In the genomic region with DNA sequence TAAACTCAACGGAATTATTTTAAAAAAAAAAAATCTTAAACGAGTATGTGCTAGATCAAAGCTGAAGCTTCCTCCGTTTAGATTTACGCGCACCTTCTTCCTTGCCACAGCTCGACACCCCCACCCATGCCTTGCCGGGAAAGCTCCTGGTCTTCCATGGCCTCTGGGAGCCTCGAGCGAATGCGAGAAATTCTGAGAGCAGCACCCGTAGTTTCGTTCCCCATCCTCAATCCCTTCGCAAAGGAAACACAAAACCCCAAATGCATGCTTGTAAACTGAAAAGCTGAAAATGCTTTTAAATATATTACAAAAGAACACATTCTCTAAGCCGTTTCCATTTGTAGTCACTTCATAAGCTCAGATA, we compare ENCODE assay signal across 10 cellular contexts. TPM values are rescaled to one million over a fixed set of nuclear protein-coding genes. Genes with fewer than 3 reads are reported as not detected.
DNase-seq lines count a peak whose midpoint lies in the region; ATAC-seq, FAIRE-seq and TF ChIP-seq lines count a peak whose summit lies in the region.
"Had no signal": no experiment of that assay in that cellular context is flagged by ENCODE, and none has a peak within 500 bp of the region (broad histone marks: within the 10 kb centered on the region; RNA-seq: fewer than 3 reads in every experiment).

No MANE protein-coding gene starts in this region.

- RAD21 ChIA-PET in HCT116 (lab: Charles Lee; ENCODE audit: low non-redundant PET in 1 of 2, low total read pairs in 2 of 2, uncharacterized antibody in 2 of 2, unreplicated experiment in 2 of 2): no interaction called here

- DNase-seq in HCT116 (ENCODE audit: low read depth, low spot score) (no peak), astrocyte (ENCODE audit: low read depth) (no peak), glutamatergic neuron (peak; percentile 30), trophoblast cell (peak in 1 of 2 donors; percentile 15), GM19239 (ENCODE audit: insufficient read length, low spot score) (no peak), GM12891 (ENCODE audit: insufficient read length, low spot score) (no peak), NCI-H1930 (lab: John Stamatoyannopoulos, UW) (no peak)
- DNase-seq: caudate nucleus had no signal

- no peak overlapping the region for H2AFZ ChIP-seq in HCT116 (ENCODE audit: low read depth, low read length, poor library complexity, severe bottlenecking)
- H2AFZ ChIP-seq in astrocyte (ENCODE audit: low read depth, low read length): peak overlapping the region; percentile 88
- H2AFZ ChIP-seq in trophoblast cell (ENCODE audit: insufficient read depth, low read length, poor library complexity): no peak overlapping the region

- H3K23ac ChIP-seq in trophoblast cell (ENCODE audit: low read length): no peak overlapping the region

- WGBS in trophoblast cell (ENCODE audit: extremely low coverage, insufficient coverage, insufficient read length): no CpG with 5 or more reads among the region's 14 CpGs

- TF ChIP-seq CTCF in HCT116 (IDR thresholded peaks at IDR 0.05 in 2 of 3, conservative IDR thresholded peaks at IDR 0.05 in 1 of 3; ENCODE audit: borderline replicate concordance in 1 of 3, insufficient read depth in 1 of 3, low read depth in 2 of 3, low read length in 2 of 3) (no peak), astrocyte (IDR thresholded peaks at IDR 0.05; ENCODE audit: insufficient read depth, low read depth, low read length) (no peak), glutamatergic neuron (IDR thresholded peaks at IDR 0.05; ENCODE audit: partially characterized antibody, unreplicated experiment) (no peak)

- CTCF ChIA-PET in HCT116 (lab: Charles Lee): no interaction called here

- H3K27ac Mint-ChIP-seq in astrocyte (ENCODE audit: unreplicated experiment) (no peak overlapping the region), glutamatergic neuron (ENCODE audit: unreplicated experiment) (no peak overlapping the region)

- no peaks in the 10 kb centered on the region for H3K79me1 ChIP-seq in trophoblast cell (ENCODE audit: low read length)

- H3K36me3 ChIP-seq in HCT116 (ENCODE audit: control insufficient read depth in 1 of 2, insufficient read depth in 2 of 2, low read length in 2 of 2) (no peaks in the 10 kb centered on the region), astrocyte (ENCODE audit: insufficient read depth, low read length) (no peaks in the 10 kb centered on the region), trophoblast cell (ENCODE audit: control insufficient read depth in 1 of 2, insufficient read depth in 2 of 2, low read length in 2 of 2) (no peaks in the 10 kb centered on the region)

- H3K9me2 ChIP-seq in HCT116 (ENCODE audit: insufficient read depth): no peaks in the 10 kb centered on the region

- peak overlapping the region; percentile 48 to 61 for H3K4me3 ChIP-seq in HCT116 (replicated peaks in 1 of 2; ENCODE audit: low read depth in 1 of 2, low read length in 2 of 2)
- peak overlapping the region; percentile 58 for H3K4me3 ChIP-seq in astrocyte (ENCODE audit: insufficient read depth, low read depth, low read length)
- no peak overlapping the region for H3K4me3 ChIP-seq in trophoblast cell (ENCODE audit: low read depth, low read length)

- TF ChIP-seq RAD21 in HCT116 (IDR thresholded peaks at IDR 0.05; ENCODE audit: low read depth): no peak

- H3K9me3 Mint-ChIP-seq in astrocyte (ENCODE audit: unreplicated experiment) (peaks cover 13% of the 10 kb centered on the region), glutamatergic neuron (ENCODE audit: unreplicated experiment) (peaks cover 12% of the 10 kb centered on the region)

- intact Hi-C loops in HCT116 (cut with micrococcal nuclease): no loop called here

- peaks cover 0 to 47% of the 10 kb centered on the region in 2 experiments; a peak in 2 of 4 replicates for H3K4me1 ChIP-seq in HCT116 (ENCODE audit: control insufficient read depth in 1 of 2, insufficient read depth in 2 of 2, low read length in 2 of 2)
- peaks cover 6% of the 10 kb centered on the region for H3K4me1 ChIP-seq in astrocyte (ENCODE audit: insufficient read depth, low read length)
- H3K4me1 ChIP-seq in trophoblast cell (ENCODE audit: control insufficient read depth in 1 of 2, insufficient read depth in 2 of 2, low read length in 2 of 2): peaks cover 6 to 16% of the 10 kb centered on the region in 2 experiments

- H4K20me1 ChIP-seq in HCT116 (ENCODE audit: insufficient read depth): no peaks in the 10 kb centered on the region
- no peaks in the 10 kb centered on the region for H4K20me1 ChIP-seq in astrocyte (ENCODE audit: insufficient read depth, low read length)

- peak overlapping the region; percentile 78; the same call in 1 of the 2 replicates for H3K27ac ChIP-seq in HCT116 (ENCODE audit: low read depth, low read length)
- H3K27ac ChIP-seq in astrocyte (ENCODE audit: low read depth, low read length): no peak overlapping the region
- no peak overlapping the region for H3K27ac ChIP-seq in trophoblast cell (ENCODE audit: low read depth, low read length)

- no peak overlapping the region for H4K8ac ChIP-seq in trophoblast cell (ENCODE audit: low read depth, low read length)

- no peak overlapping the region for H2BK120ac ChIP-seq in trophoblast cell (ENCODE audit: insufficient read depth, low read length, poor library complexity)

- no peak overlapping the region for H4K91ac ChIP-seq in trophoblast cell (ENCODE audit: low read depth, low read length)

- H3K4me3 Mint-ChIP-seq in astrocyte (ENCODE audit: unreplicated experiment) (peak overlapping the region; percentile 90), glutamatergic neuron (ENCODE audit: unreplicated experiment) (peak overlapping the region; percentile 93)

- BruUV-seq in HCT116 (replicated peaks; lab: Mats Ljungman, UMichigan): no TSS peak

- H3K79me2 ChIP-seq in HCT116 (ENCODE audit: insufficient read depth, low read length) (peaks cover 15% of the 10 kb centered on the region), astrocyte (ENCODE audit: insufficient read depth, low read length) (no peaks in the 10 kb centered on the region), trophoblast cell (ENCODE audit: control insufficient read depth, insufficient read depth, low read length, poor library complexity) (no peaks in the 10 kb centered on the region)

- peak overlapping the region; percentile 76 for H3K4me2 ChIP-seq in HCT116 (ENCODE audit: low read length)
- H3K4me2 ChIP-seq in astrocyte (ENCODE audit: low read length): peak overlapping the region; percentile 87
- H3K4me2 ChIP-seq in trophoblast cell (ENCODE audit: low read length): peak overlapping the region; percentile 95

- no peak for TF ChIP-seq POLR2A in HCT116 (IDR thresholded peaks at IDR 0.05; ENCODE audit: borderline replicate concordance, extremely low read depth, insufficient read depth, insufficient read length)
- TF ChIP-seq POLR2A in GM12891 (IDR thresholded peaks at IDR 0.05; ENCODE audit: low read depth, low read length): no peak

- H3K27me3 ChIP-seq in HCT116 (ENCODE audit: insufficient read depth, low read length): no peaks in the 10 kb centered on the region
- peaks cover 44% of the 10 kb centered on the region for H3K27me3 ChIP-seq in astrocyte (ENCODE audit: insufficient read depth, low read length)
- peaks cover 32% of the 10 kb centered on the region for H3K27me3 ChIP-seq in trophoblast cell (ENCODE audit: insufficient read depth, low read length)

- peak overlapping the region; percentile 70 for H3K9ac ChIP-seq in HCT116 (ENCODE audit: low read length)
- peak overlapping the region; percentile 40 for H3K9ac ChIP-seq in astrocyte (ENCODE audit: low read length)
- H3K9ac ChIP-seq in trophoblast cell (ENCODE audit: low read length): no peak overlapping the region

- FAIRE-seq in astrocyte (lab: Jason Lieb, UNC): no peak
- no peak for FAIRE-seq in GM19239 (lab: Jason Lieb, UNC)
- no peak for FAIRE-seq in GM12891 (lab: Jason Lieb, UNC)
- FAIRE-seq: H54 had no signal

- H3K9me3 ChIP-seq in HCT116 (ENCODE audit: control insufficient read depth in 1 of 2, insufficient read depth in 1 of 2, low read depth in 1 of 2, low read length in 2 of 2) (no peaks in the 10 kb centered on the region), astrocyte (ENCODE audit: insufficient read depth, low read depth, low read length) (no peaks in the 10 kb centered on the region), trophoblast cell (ENCODE audit: insufficient read depth, low read depth, low read length) (peaks cover 1% of the 10 kb centered on the region)

- no peak overlapping the region for H3K14ac ChIP-seq in trophoblast cell (ENCODE audit: low read length)

- no peak overlapping the region for H3K18ac ChIP-seq in trophoblast cell (ENCODE audit: low read length)

- no peak overlapping the region for H2BK5ac ChIP-seq in trophoblast cell (ENCODE audit: low read depth, low read length, poor library complexity)

- H3K36me3 Mint-ChIP-seq in astrocyte (ENCODE audit: low read depth, unreplicated experiment): no peaks in the 10 kb centered on the region
- peaks cover 11% of the 10 kb centered on the region for H3K36me3 Mint-ChIP-seq in glutamatergic neuron (ENCODE audit: unreplicated experiment)

- ATAC-seq in HCT116 (no peak; the same call in 1 of the 2 replicates), GM18511 (IDR thresholded peaks at IDR 0.05; ENCODE audit: unreplicated experiment) (no peak)

- H2AK5ac ChIP-seq in trophoblast cell (ENCODE audit: low read length): no peak overlapping the region

- no peak overlapping the region for H4K12ac ChIP-seq in trophoblast cell (ENCODE audit: low read depth, low read length)

- H2BK12ac ChIP-seq in trophoblast cell (ENCODE audit: low read length): no peak overlapping the region

- no peak overlapping the region for H3K4ac ChIP-seq in trophoblast cell (ENCODE audit: low read depth, low read length)

- POLR2A ChIA-PET in HCT116 (lab: Charles Lee): no interaction called here

- H3K4me1 Mint-ChIP-seq in astrocyte (ENCODE audit: low read depth, unreplicated experiment): peaks cover 16% of the 10 kb centered on the region
- H3K4me1 Mint-ChIP-seq in glutamatergic neuron (ENCODE audit: low read depth, unreplicated experiment): peaks cover 2% of the 10 kb centered on the region

- H3K27me3 Mint-ChIP-seq in astrocyte (ENCODE audit: low read depth, unreplicated experiment) (peaks cover 39% of the 10 kb centered on the region), glutamatergic neuron (ENCODE audit: unreplicated experiment) (peaks cover 25% of the 10 kb centered on the region)

TF ChIP-seq in HCT116, 20 proteins besides CTCF, POLR2A, EP300 and RAD21 (continues in another document):
- TF ChIP-seq EGR1 (IDR thresholded peaks at IDR 0.05; ENCODE audit: low read depth): no peak

TF ChIP-seq in GM12891, 5 proteins besides CTCF, POLR2A, EP300 and RAD21:
- TF ChIP-seq POU2F2 (IDR thresholded peaks at IDR 0.05; ENCODE audit: low read depth, low read length): no peak
- no peak for TF ChIP-seq PAX5 (IDR thresholded peaks at IDR 0.05; ENCODE audit: insufficient read depth, low read length, severe bottlenecking)
- TF ChIP-seq POLR2AphosphoS5 (IDR thresholded peaks at IDR 0.05; ENCODE audit: low read depth, low read length): no peak
- TF ChIP-seq SPI1 (IDR thresholded peaks at IDR 0.05; ENCODE audit: low read depth, low read length): no peak
- no peak for TF ChIP-seq TAF1 (IDR thresholded peaks at IDR 0.05; ENCODE audit: low read depth, low read length)

RNA-seq across cellular contexts. Expression of a gene that starts 1.6 kb away (rescaled TPM):
- 7.6 TPM for total RNA-seq in HCT116 (2021; ENCODE audit: unreplicated experiment)
- polyA plus RNA-seq in HCT116 (2012): 2.5 and 3.0 TPM in 2 replicates
- total RNA-seq in astrocyte: 5.2 and 5.6 TPM in 2 replicates
- 0.47 TPM for total RNA-seq in glutamatergic neuron (ENCODE audit: unreplicated experiment)
- 0.38 and 0.42 TPM in 2 replicates for polyA plus RNA-seq in trophoblast cell (2013)
- 0.89 TPM for polyA plus RNA-seq in GM12891 (2012; ENCODE audit: low read depth, missing spikeins)
